In the genomic region with DNA sequence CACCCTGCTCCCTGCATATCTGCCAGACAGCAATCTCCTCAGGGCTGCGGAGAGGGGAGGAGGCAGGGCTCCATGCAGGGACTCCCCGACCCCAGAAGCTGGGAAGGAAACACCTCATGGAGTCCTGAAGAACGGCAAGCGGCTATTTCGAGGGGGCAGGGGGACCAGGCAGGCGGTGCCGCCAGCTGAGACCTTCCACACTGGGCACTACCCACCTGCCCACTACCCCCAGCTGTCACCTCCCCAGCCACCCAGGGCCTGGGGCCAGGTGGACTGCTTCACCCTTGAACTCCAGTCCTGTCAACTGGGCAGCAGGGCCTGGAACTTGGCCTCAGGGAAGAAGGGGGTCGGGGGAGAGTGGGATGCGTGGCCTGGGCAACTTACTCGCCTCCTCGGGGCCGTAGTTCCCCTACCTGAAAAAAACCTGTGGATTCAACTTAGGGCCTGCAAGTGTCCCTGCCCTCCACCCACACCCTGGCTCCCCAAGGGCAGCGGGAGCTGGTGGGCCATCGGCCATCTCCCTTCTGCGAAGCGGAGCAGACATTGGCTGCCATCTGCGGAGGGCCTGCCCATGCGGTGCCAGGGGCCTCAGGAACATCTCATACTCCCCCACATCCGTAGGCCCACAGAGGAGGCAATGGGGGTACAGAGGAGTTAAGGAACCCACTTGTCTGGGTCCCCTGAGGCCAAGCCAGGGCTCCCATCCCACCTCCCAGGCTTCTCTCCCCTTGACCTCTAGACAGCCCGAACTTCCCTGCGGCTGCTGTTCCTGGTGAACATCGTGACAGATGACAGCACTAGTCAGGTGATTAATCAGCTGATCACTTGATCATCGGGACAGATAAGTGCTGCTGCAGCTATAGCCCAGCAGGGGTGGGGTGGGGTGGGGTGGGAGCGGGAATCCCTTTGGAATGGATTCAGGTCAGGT, we compare ENCODE assay signal across 16 cellular contexts. TPM values are rescaled to one million over a fixed set of nuclear protein-coding genes. Genes with fewer than 3 reads are reported as not detected.
DNase-seq lines count a peak whose midpoint lies in the region; ATAC-seq and TF ChIP-seq lines count a peak whose summit lies in the region.
"Had no signal": no experiment of that assay in that cellular context is flagged by ENCODE, and none has a peak within 500 bp of the region (broad histone marks: within the 10 kb centered on the region; RNA-seq: fewer than 3 reads in every experiment).

No MANE protein-coding gene starts in this region.

- no peak for TF ChIP-seq CTCF in natural killer cell (IDR thresholded peaks at IDR 0.05)
- TF ChIP-seq CTCF in upper lobe of right lung (IDR thresholded peaks at IDR 0.05): no peak

- H3K4me3 Mint-ChIP-seq in natural killer cell treated with Interleukin-12 subunit alpha and Interleukin-12 subunit beta and Interleukin-15 and Interleukin-18, amount 100 ng/mL, for 72 hours: no peak overlapping the region
- H3K4me3 Mint-ChIP-seq in natural killer cell: no peak overlapping the region
- H3K4me3 Mint-ChIP-seq: mesothelial cell of epicardium had no signal

- H3K4me1 Mint-ChIP-seq in natural killer cell treated with Interleukin-12 subunit alpha and Interleukin-12 subunit beta and Interleukin-15 and Interleukin-18, amount 100 ng/mL, for 72 hours (ENCODE audit: low read depth in 2 of 2): peaks cover 45 to 55% of the 10 kb centered on the region in 2 donors
- peaks cover 39 to 55% of the 10 kb centered on the region in 2 donors for H3K4me1 Mint-ChIP-seq in natural killer cell

- no peaks in the 10 kb centered on the region for H3K36me3 ChIP-seq in upper lobe of right lung

- no peak for DNase-seq in natural killer cell treated with Interleukin-12 subunit alpha and Interleukin-12 subunit beta and Interleukin-15 and Interleukin-18, amount 100 ng/mL, for 72 hours (ENCODE audit: low spot score)
- DNase-seq in natural killer cell: no peak
- DNase-seq in caudate nucleus (lab: John Stamatoyannopoulos, UW): peak in 23 of 61 donors; percentile 24 to 72 (median 45)
- DNase-seq in midbrain (lab: John Stamatoyannopoulos, UW): peak; percentile 36
- DNase-seq in upper lobe of right lung: no peak
- no peak for DNase-seq in NCI-H2107 treated with DMSO at 0.1 percent for 48 hours (lab: John Stamatoyannopoulos, UW; ENCODE audit: unreplicated experiment)
- DNase-seq: activated CD4-positive, alpha-beta T cell treated with anti-CD3 and anti-CD28 coated beads for 1 hour; activated effector memory CD4-positive, alpha-beta T cell treated with Interleukin-2 at 50 U/mL for 16 hours; DMS79 treated with DMSO at 0.1 percent for 48 hours; NCI-H1436 treated with DMSO at 0.1 percent for 48 hours; NCI-H510A treated with DMSO at 0.1 percent for 48 hours; testis had no signal

- intact Hi-C loops in natural killer cell (cut with micrococcal nuclease) (loop anchor here (10.0 kb wide), 2 partner anchors 925 to 1885 kb away; a partner anchor contains a TSS), upper lobe of right lung (cut with DNase I) (no loop called here)

- H3K27ac Mint-ChIP-seq in natural killer cell treated with Interleukin-12 subunit alpha and Interleukin-12 subunit beta and Interleukin-15 and Interleukin-18, amount 100 ng/mL, for 72 hours: peak overlapping the region; percentile 81 to 90
- peak overlapping the region in 1 of 2 donors; percentile 98 for H3K27ac Mint-ChIP-seq in natural killer cell
- H3K27ac Mint-ChIP-seq: mesothelial cell of epicardium had no signal

- H3K27me3 Mint-ChIP-seq in natural killer cell treated with Interleukin-12 subunit alpha and Interleukin-12 subunit beta and Interleukin-15 and Interleukin-18, amount 100 ng/mL, for 72 hours: no peaks in the 10 kb centered on the region
- no peaks in the 10 kb centered on the region for H3K27me3 Mint-ChIP-seq in natural killer cell (ENCODE audit: low read depth in 2 of 2)

- H3K4me1 ChIP-seq in upper lobe of right lung: peaks cover 56% of the 10 kb centered on the region

- no peaks in the 10 kb centered on the region for H3K9me3 Mint-ChIP-seq in natural killer cell treated with Interleukin-12 subunit alpha and Interleukin-12 subunit beta and Interleukin-15 and Interleukin-18, amount 100 ng/mL, for 72 hours
- H3K9me3 Mint-ChIP-seq in natural killer cell: no peaks in the 10 kb centered on the region
- H3K9me3 Mint-ChIP-seq: mesothelial cell of epicardium had no signal

- no peak overlapping the region for H3K4me3 ChIP-seq in upper lobe of right lung
- H3K4me3 ChIP-seq: testis had no signal

- ATAC-seq in natural killer cell treated with Interleukin-12 subunit alpha and Interleukin-12 subunit beta and Interleukin-15 and Interleukin-18, amount 100 ng/mL, for 72 hours: no peak
- ATAC-seq in natural killer cell: no peak
- ATAC-seq in upper lobe of right lung: peak; percentile 3
- ATAC-seq in GM21360 (IDR thresholded peaks at IDR 0.05; ENCODE audit: unreplicated experiment): no peak
- no peak for ATAC-seq in HG03108 (IDR thresholded peaks at IDR 0.05; ENCODE audit: unreplicated experiment)

- H3K9me3 ChIP-seq in upper lobe of right lung: no peaks in the 10 kb centered on the region
- H3K9me3 ChIP-seq: testis had no signal

- peaks cover 5% of the 10 kb centered on the region for H3K36me3 Mint-ChIP-seq in natural killer cell treated with Interleukin-12 subunit alpha and Interleukin-12 subunit beta and Interleukin-15 and Interleukin-18, amount 100 ng/mL, for 72 hours
- H3K36me3 Mint-ChIP-seq in natural killer cell: no peaks in the 10 kb centered on the region

- H3K27me3 ChIP-seq in upper lobe of right lung: no peaks in the 10 kb centered on the region
- H3K27me3 ChIP-seq: testis had no signal

- peak overlapping the region; percentile 100 for H3K27ac ChIP-seq in caudate nucleus (ENCODE audit: low read depth, low read length)
- no peak overlapping the region for H3K27ac ChIP-seq in upper lobe of right lung
- H3K27ac ChIP-seq: testis had no signal

RNA-seq across cellular contexts. Expression of a gene that starts 18.5 kb away (rescaled TPM):
- total RNA-seq in natural killer cell treated with Interleukin-12 subunit alpha and Interleukin-12 subunit beta and Interleukin-15 and Interleukin-18, amount 100 ng/mL, for 72 hours: 100 to 1,000 TPM; 138 to 159 TPM
- total RNA-seq in natural killer cell: 100 to 1,000 TPM; 206 to 250 (median 208) TPM
- 66.3 TPM for total RNA-seq in upper lobe of right lung

RNA-seq across cellular contexts. Expression of a gene that starts 24.2 kb away (rescaled TPM):
- total RNA-seq in natural killer cell treated with Interleukin-12 subunit alpha and Interleukin-12 subunit beta and Interleukin-15 and Interleukin-18, amount 100 ng/mL, for 72 hours: 1 to 10 TPM; 4.1 to 7.2 TPM
- 1 to 10 TPM; 1.4 to 2.2 (median 1.7) TPM for total RNA-seq in natural killer cell
- total RNA-seq in upper lobe of right lung: 27.4 TPM
- total RNA-seq: H4 had no signal
